ENCODE assay signal across 8 cellular contexts in the genomic region with DNA sequence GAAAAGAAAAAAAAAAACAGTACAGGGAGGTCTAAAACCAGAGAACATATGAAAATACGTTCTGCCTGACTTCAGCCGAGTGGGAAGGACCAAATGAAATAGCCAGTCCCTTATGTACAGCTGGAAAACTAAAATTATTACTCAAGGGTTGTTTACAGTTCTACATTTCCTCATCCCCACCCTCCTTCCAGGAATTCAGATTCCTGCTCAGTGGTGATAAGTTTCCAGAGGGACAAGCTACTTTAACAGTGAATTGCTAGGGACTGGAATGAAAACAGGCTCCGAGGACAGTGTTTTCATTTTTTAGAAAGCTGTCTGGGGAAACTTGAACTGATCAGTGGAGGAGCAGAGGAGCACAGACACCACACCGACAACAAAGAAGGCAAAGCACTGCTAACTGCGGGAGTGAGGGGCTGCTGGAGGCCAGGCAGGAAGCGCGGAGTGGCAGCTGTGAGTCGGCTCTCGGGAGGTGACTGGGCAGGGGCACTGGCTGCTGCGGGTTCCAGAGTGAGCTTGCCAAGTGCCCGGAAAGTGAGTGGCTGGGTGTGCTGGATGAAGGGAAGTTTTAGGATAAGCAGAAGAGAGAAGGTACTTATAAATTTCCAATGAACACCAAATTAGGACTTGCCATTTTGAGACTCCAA.
DNase-seq lines count a peak whose midpoint lies in the region; ATAC-seq and TF ChIP-seq lines count a peak whose summit lies in the region.
"Had no signal": no experiment of that assay in that cellular context is flagged by ENCODE, and none has a peak within 500 bp of the region (broad histone marks: within the 10 kb centered on the region; RNA-seq: fewer than 3 reads in every experiment).

No MANE protein-coding gene starts in this region.

- H3K4me1 ChIP-seq in esophagus squamous epithelium (peaks cover 0 to 15% (median 0%) of the 10 kb centered on the region in 3 donors), mucosa of descending colon (ENCODE audit: low read depth) (no peaks in the 10 kb centered on the region), thoracic aorta (ENCODE audit: control insufficient read depth in 1 of 2, low read depth in 2 of 2) (peaks cover 10 to 30% of the 10 kb centered on the region in 2 donors)

- H3K27ac Mint-ChIP-seq in WTC11 = no peak overlapping the region

- H3K4me3 ChIP-seq in esophagus squamous epithelium (peak overlapping the region in 3 of 4 donors; percentile 3 to 55 (median 25)), mucosa of descending colon (no peak overlapping the region), thoracic aorta (peak overlapping the region; percentile 48)

- TF ChIP-seq POLR2A in esophagus squamous epithelium (IDR thresholded peaks at IDR 0.05) = no peak

- intact Hi-C loops in esophagus squamous epithelium (cut with DNase I) = loop anchor here (10.0 kb wide), 2 partner anchors 365 to 455 kb away; no protein-coding TSS in a partner anchor
- intact Hi-C loops in mucosa of descending colon (cut with DNase I, micrococcal nuclease) = no loop called here

- TF ChIP-seq CTCF in WTC11 (IDR thresholded peaks at IDR 0.05) = no peak
- no peak for TF ChIP-seq CTCF in esophagus squamous epithelium (IDR thresholded peaks at IDR 0.05)
- no peak for TF ChIP-seq CTCF in mucosa of descending colon (IDR thresholded peaks at IDR 0.05)
- no peak for TF ChIP-seq CTCF in thoracic aorta (IDR thresholded peaks at IDR 0.05)

- no peaks in the 10 kb centered on the region for H3K27me3 ChIP-seq in esophagus squamous epithelium
- H3K27me3 ChIP-seq in thoracic aorta (replicated peaks; ENCODE audit: insufficient read depth) = no peaks in the 10 kb centered on the region

- CTCF ChIA-PET in WTC11 (lab: Charles Lee) = no interaction called here

- no peaks in the 10 kb centered on the region for H3K9me3 Mint-ChIP-seq in WTC11

- ATAC-seq in WTC11 (peak; percentile 70), mucosa of descending colon (peak; percentile 86), thoracic aorta (ENCODE audit: insufficient number of reproducible peaks, low FRiP score, low read depth) (peak; percentile 26)

- WGBS in esophagus squamous epithelium, 2 donors = 62 to 67% methylated on average over 11 of the region's 11 CpGs

- H3K36me3 Mint-ChIP-seq in WTC11 = no peaks in the 10 kb centered on the region

- H3K27me3 Mint-ChIP-seq in WTC11 (ENCODE audit: low read depth) = no peaks in the 10 kb centered on the region

- DNase-seq in WTC11 (ENCODE audit: low spot score) = no peak
- no peak for DNase-seq in esophagus squamous epithelium (lab: John Stamatoyannopoulos, UW)
- peak in 1 of 3 donors; percentile 17 for DNase-seq in mucosa of descending colon
- DNase-seq in thoracic aorta (ENCODE audit: low spot score) = no peak
- no peak for DNase-seq in stimulated activated CD4-positive, alpha-beta T cell treated with anti-CD3 and anti-CD28 coated beads, Interleukin-2, amount 100 ng/mL, for 48 hours
- DNase-seq in NCI-H2171 treated with DMSO at 0.1 percent for 48 hours (lab: John Stamatoyannopoulos, UW) = no peak
- DNase-seq in D341Med (ENCODE audit: low spot score) = no peak
- DNase-seq: NCI-H526 had no signal

- no peak overlapping the region for H3K4me3 Mint-ChIP-seq in WTC11

- peaks cover 5% of the 10 kb centered on the region for H3K4me1 Mint-ChIP-seq in WTC11

- H3K27ac ChIP-seq in esophagus squamous epithelium (peak overlapping the region in 3 of 4 donors; percentile 57 to 84 (median 69)), thoracic aorta (peak overlapping the region; percentile 49 to 68)

- H3K9me3 ChIP-seq in esophagus squamous epithelium (no peaks in the 10 kb centered on the region), mucosa of descending colon (no peaks in the 10 kb centered on the region), thoracic aorta (no peaks in the 10 kb centered on the region)

- POLR2A ChIA-PET in WTC11 (lab: Charles Lee) = interaction anchor here (0.7 kb wide), 1 partner anchor 39 kb away, joined by 3 read pairs; no protein-coding TSS in a partner anchor

- peaks cover 0 to 42% (median 0%) of the 10 kb centered on the region in 3 donors for H3K36me3 ChIP-seq in esophagus squamous epithelium
- no peaks in the 10 kb centered on the region for H3K36me3 ChIP-seq in mucosa of descending colon (ENCODE audit: low read depth)
- peaks cover 37% of the 10 kb centered on the region for H3K36me3 ChIP-seq in thoracic aorta

TF ChIP-seq in WTC11, 78 proteins besides CTCF, POLR2A, EP300 and RAD21 (continues in another document):
- TF ChIP-seq NFATC4 (CRISPR knock-in tag; IDR thresholded peaks at IDR 0.05) (no peak), PRRX2 (CRISPR knock-in tag; IDR thresholded peaks at IDR 0.05) (no peak), GABPB1 (CRISPR knock-in tag; IDR thresholded peaks at IDR 0.05) (no peak), TEAD1 (CRISPR knock-in tag; IDR thresholded peaks at IDR 0.05) (no peak), NR2C2 (CRISPR knock-in tag; IDR thresholded peaks at IDR 0.05) (no peak)
- TF ChIP-seq, protein P1, sequence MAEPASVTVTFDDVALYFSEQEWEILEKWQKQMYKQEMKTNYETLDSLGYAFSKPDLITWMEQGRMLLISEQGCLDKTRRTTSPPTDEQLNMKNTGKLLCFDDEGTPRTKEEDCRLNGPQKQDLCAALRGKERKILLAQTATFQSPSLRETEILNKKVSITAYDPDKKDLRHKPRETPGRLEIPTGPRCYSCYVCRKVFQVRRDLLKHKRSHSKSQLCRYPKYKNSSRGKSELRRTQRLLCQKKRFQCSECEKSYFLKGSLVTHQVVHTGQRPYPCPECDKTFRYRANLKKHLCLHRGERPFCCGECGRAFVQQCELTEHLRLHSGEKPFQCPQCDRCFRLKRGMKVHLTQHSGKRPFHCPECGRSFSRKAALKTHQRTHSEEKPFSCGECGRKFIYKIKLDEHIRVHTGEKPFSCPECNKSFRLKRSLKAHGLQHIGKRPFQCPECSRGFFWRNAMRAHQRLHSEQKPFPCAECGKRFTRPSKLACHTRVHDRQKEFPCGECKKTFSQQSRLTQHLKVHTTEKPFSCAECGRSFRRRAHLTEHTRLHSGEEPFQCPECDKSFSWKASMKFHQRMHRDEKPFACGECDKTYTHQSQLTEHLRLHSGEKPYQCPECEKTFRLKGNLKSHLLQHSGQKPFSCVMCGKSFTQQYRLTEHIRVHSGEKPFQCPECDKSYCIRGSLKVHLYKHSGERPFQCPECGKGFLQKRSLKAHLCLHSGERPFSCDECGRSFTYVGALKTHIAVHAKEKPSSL (CRISPR knock-in tag; conservative IDR thresholded peaks at IDR 0.05) = no peak
- TF ChIP-seq, protein P2, sequence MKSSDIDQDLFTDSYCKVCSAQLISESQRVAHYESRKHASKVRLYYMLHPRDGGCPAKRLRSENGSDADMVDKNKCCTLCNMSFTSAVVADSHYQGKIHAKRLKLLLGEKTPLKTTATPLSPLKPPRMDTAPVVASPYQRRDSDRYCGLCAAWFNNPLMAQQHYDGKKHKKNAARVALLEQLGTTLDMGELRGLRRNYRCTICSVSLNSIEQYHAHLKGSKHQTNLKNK (CRISPR knock-in tag; IDR thresholded peaks at IDR 0.05) = no peak
- TF ChIP-seq, protein P3, sequence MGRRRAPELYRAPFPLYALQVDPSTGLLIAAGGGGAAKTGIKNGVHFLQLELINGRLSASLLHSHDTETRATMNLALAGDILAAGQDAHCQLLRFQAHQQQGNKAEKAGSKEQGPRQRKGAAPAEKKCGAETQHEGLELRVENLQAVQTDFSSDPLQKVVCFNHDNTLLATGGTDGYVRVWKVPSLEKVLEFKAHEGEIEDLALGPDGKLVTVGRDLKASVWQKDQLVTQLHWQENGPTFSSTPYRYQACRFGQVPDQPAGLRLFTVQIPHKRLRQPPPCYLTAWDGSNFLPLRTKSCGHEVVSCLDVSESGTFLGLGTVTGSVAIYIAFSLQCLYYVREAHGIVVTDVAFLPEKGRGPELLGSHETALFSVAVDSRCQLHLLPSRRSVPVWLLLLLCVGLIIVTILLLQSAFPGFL (CRISPR knock-in tag; IDR thresholded peaks at IDR 0.05; ENCODE audit: borderline replicate concordance) = no peak
- TF ChIP-seq, protein P4, sequence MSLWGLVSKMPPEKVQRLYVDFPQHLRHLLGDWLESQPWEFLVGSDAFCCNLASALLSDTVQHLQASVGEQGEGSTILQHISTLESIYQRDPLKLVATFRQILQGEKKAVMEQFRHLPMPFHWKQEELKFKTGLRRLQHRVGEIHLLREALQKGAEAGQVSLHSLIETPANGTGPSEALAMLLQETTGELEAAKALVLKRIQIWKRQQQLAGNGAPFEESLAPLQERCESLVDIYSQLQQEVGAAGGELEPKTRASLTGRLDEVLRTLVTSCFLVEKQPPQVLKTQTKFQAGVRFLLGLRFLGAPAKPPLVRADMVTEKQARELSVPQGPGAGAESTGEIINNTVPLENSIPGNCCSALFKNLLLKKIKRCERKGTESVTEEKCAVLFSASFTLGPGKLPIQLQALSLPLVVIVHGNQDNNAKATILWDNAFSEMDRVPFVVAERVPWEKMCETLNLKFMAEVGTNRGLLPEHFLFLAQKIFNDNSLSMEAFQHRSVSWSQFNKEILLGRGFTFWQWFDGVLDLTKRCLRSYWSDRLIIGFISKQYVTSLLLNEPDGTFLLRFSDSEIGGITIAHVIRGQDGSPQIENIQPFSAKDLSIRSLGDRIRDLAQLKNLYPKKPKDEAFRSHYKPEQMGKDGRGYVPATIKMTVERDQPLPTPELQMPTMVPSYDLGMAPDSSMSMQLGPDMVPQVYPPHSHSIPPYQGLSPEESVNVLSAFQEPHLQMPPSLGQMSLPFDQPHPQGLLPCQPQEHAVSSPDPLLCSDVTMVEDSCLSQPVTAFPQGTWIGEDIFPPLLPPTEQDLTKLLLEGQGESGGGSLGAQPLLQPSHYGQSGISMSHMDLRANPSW (CRISPR knock-in tag; conservative IDR thresholded peaks at IDR 0.05; ENCODE audit: low read depth) = no peak
- TF ChIP-seq, protein P5, sequence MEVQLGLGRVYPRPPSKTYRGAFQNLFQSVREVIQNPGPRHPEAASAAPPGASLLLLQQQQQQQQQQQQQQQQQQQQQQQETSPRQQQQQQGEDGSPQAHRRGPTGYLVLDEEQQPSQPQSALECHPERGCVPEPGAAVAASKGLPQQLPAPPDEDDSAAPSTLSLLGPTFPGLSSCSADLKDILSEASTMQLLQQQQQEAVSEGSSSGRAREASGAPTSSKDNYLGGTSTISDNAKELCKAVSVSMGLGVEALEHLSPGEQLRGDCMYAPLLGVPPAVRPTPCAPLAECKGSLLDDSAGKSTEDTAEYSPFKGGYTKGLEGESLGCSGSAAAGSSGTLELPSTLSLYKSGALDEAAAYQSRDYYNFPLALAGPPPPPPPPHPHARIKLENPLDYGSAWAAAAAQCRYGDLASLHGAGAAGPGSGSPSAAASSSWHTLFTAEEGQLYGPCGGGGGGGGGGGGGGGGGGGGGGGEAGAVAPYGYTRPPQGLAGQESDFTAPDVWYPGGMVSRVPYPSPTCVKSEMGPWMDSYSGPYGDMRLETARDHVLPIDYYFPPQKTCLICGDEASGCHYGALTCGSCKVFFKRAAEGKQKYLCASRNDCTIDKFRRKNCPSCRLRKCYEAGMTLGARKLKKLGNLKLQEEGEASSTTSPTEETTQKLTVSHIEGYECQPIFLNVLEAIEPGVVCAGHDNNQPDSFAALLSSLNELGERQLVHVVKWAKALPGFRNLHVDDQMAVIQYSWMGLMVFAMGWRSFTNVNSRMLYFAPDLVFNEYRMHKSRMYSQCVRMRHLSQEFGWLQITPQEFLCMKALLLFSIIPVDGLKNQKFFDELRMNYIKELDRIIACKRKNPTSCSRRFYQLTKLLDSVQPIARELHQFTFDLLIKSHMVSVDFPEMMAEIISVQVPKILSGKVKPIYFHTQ (CRISPR knock-in tag; IDR thresholded peaks at IDR 0.05) = no peak

Comparison
In these comparisons a context has a peak if more than half of its experiments do, and no peak if none do; other contexts are left out.
1. ATAC-seq: peak in every context shown above with its lines; median percentile 86 in mucosa of descending colon; 70 in WTC11; 26 in thoracic aorta.